11 cellular contexts compared by ENCODE assay signal in genomic region chr4:24382381-24382780, GRCh38.
DNase-seq lines count a peak whose midpoint lies in the region; ATAC-seq, FAIRE-seq and TF ChIP-seq lines count a peak whose summit lies in the region.
"Had no signal": no experiment of that assay in that cellular context is flagged by ENCODE, and none has a peak within 500 bp of the region (broad histone marks: within the 10 kb centered on the region; RNA-seq: fewer than 3 reads in every experiment).

No MANE protein-coding gene starts in this region.

- H3K4me1 ChIP-seq in keratinocyte (ENCODE audit: control insufficient read depth, extremely low read depth, insufficient read depth, low read length): peaks cover 11% of the 10 kb centered on the region
- H3K4me1 ChIP-seq in effector memory CD4-positive, alpha-beta T cell (ENCODE audit: control insufficient read depth, insufficient read depth, low read length, poor library complexity, severe bottlenecking): no peaks in the 10 kb centered on the region
- H3K4me1 ChIP-seq: vagina had no signal

- H3K9me3 ChIP-seq in keratinocyte (ENCODE audit: control insufficient read depth, low read depth, low read length): no peaks in the 10 kb centered on the region
- H3K9me3 ChIP-seq in effector memory CD4-positive, alpha-beta T cell (ENCODE audit: control insufficient read depth, low read length): no peaks in the 10 kb centered on the region
- H3K9me3 ChIP-seq: vagina had no signal

- no peak overlapping the region for H3K9ac ChIP-seq in keratinocyte (ENCODE audit: control insufficient read depth, extremely low read depth, insufficient read depth, low read length)

- H3K4me3 ChIP-seq in keratinocyte (ENCODE audit: control insufficient read depth in 2 of 3, extremely low read depth in 1 of 3, insufficient read depth in 2 of 3, low read depth in 1 of 3, low read length in 3 of 3): no peak overlapping the region
- H3K4me3 ChIP-seq in effector memory CD4-positive, alpha-beta T cell (ENCODE audit: insufficient read depth, low read depth, low read length, poor library complexity, severe bottlenecking): no peak overlapping the region
- H3K4me3 ChIP-seq: vagina had no signal

- H2AFZ ChIP-seq in keratinocyte (ENCODE audit: control insufficient read depth, low read length): no peak overlapping the region

- FAIRE-seq in keratinocyte (lab: Jason Lieb, UNC): peak; percentile 53

- no peaks in the 10 kb centered on the region for H3K27me3 ChIP-seq in keratinocyte (ENCODE audit: control insufficient read depth, extremely low read depth, insufficient read depth, low read length)
- H3K27me3 ChIP-seq in effector memory CD4-positive, alpha-beta T cell (replicated peaks; ENCODE audit: control insufficient read depth, insufficient read depth, low read length, poor library complexity, severe bottlenecking): no peaks in the 10 kb centered on the region
- H3K27me3 ChIP-seq: vagina had no signal

- DNase-seq in keratinocyte (ENCODE audit: low read depth, low spot score) (peak; percentile 36), ureter (ENCODE audit: low spot score) (no peak), GOT3 (lab: John Stamatoyannopoulos, UW) (no peak)
- DNase-seq in activated CD4-positive, alpha-beta T cell treated with anti-CD3 and anti-CD28 coated beads, Interleukin-2, amount 50 U/mL, for 1 hour: no peak
- DNase-seq in effector memory CD4-positive, alpha-beta T cell: no peak
- DNase-seq: effector memory CD8-positive, alpha-beta T cell; GF-D8 had no signal

- no peaks in the 10 kb centered on the region for H3K9me1 ChIP-seq in keratinocyte (ENCODE audit: control insufficient read depth, extremely low read depth, insufficient read depth, low read length)

- TF ChIP-seq CTCF in keratinocyte (optimal IDR thresholded peaks at IDR 0.05 in 1 of 3, IDR thresholded peaks at IDR 0.05 in 1 of 3, conservative IDR thresholded peaks at IDR 0.05 in 1 of 3; ENCODE audit: extremely low read depth in 1 of 3, insufficient read depth in 2 of 3, low read length in 3 of 3): no peak

- no peak overlapping the region for H3K4me2 ChIP-seq in keratinocyte (ENCODE audit: control insufficient read depth, extremely low read depth, insufficient read depth, low read depth, low read length)

- no peaks in the 10 kb centered on the region for H4K20me1 ChIP-seq in keratinocyte (ENCODE audit: control insufficient read depth, extremely low read depth, insufficient read depth, low read length)

- peak; percentile 100 for ATAC-seq in GM18861 (IDR thresholded peaks at IDR 0.05; ENCODE audit: unreplicated experiment)
- peak; percentile 63 for ATAC-seq in HG02571 (IDR thresholded peaks at IDR 0.05; ENCODE audit: unreplicated experiment)
- peak; percentile 97 for ATAC-seq in HG03575 (IDR thresholded peaks at IDR 0.05; ENCODE audit: extremely low read depth, insufficient number of reproducible peaks, low FRiP score, unreplicated experiment)
- ATAC-seq: effector memory CD8-positive, alpha-beta T cell had no signal

- dilution Hi-C loops in keratinocyte (cut with MboI; ENCODE audit: extremely low pct_ligation_motif_present, low sequenced_read_pairs): no loop called here

- no peaks in the 10 kb centered on the region for H3K36me3 ChIP-seq in keratinocyte (ENCODE audit: control insufficient read depth in 2 of 2, extremely low read depth in 1 of 2, insufficient read depth in 2 of 2, low read length in 2 of 2)
- H3K36me3 ChIP-seq in effector memory CD4-positive, alpha-beta T cell (ENCODE audit: control insufficient read depth, insufficient read depth, low read length): no peaks in the 10 kb centered on the region
- H3K36me3 ChIP-seq: vagina had no signal

- H3K27ac ChIP-seq in keratinocyte (ENCODE audit: control insufficient read depth, insufficient read depth, low read length): no peak overlapping the region
- no peak overlapping the region for H3K27ac ChIP-seq in effector memory CD4-positive, alpha-beta T cell (ENCODE audit: insufficient read depth, low read length, poor library complexity, severe bottlenecking)
- H3K27ac ChIP-seq: vagina had no signal

- H3K79me2 ChIP-seq in keratinocyte (ENCODE audit: control insufficient read depth, insufficient read depth, low read length): no peaks in the 10 kb centered on the region
